Comparison of ENCODE assay signal across 8 cellular contexts in the genomic region with DNA sequence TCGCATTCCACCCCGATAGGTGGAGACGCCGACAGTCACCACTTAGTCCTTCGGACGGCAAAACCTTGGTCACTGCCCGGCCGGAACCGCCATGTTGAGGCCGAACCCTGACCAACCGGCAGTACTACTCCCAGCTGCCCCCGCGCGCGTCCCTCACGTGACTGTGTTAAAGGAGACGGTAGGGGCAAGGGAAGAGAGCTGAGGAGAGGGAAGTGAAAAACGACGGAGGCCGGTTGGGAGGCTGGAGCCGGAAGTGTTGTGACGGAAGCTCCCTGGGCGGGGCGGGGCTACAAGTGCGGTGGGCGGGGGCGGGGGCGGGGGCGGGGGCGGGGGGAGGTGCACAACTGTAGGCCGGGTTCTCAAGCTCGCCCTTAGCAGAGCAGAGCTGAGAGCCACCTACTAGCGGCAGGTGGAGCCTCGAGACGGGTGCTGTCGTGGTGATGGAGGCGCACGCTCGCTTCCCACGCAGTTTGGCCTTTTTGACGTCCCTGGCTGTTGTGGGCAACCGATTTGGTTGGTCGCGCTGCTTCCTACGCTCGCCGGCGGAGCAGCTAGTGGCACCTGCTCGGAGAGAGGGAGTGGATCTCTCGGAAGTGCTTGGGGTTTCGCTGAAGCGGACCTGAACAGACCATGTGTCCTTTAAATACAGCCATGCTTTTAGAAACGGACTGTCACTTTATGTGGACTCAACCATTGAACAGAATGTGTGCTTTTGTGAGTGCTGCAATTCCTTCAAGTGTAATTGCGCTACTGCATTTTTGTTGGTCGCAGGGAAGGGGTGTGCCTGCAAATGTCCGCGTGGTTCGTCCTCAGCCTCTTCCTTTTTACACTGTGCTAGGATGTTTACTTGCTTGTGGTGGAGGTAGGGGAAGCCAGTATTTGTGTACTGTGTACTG. TPM values are rescaled to one million over a fixed set of nuclear protein-coding genes. Genes with fewer than 3 reads are reported as not detected.
DNase-seq lines count a peak whose midpoint lies in the region; ATAC-seq and TF ChIP-seq lines count a peak whose summit lies in the region.

A gene with protein sequence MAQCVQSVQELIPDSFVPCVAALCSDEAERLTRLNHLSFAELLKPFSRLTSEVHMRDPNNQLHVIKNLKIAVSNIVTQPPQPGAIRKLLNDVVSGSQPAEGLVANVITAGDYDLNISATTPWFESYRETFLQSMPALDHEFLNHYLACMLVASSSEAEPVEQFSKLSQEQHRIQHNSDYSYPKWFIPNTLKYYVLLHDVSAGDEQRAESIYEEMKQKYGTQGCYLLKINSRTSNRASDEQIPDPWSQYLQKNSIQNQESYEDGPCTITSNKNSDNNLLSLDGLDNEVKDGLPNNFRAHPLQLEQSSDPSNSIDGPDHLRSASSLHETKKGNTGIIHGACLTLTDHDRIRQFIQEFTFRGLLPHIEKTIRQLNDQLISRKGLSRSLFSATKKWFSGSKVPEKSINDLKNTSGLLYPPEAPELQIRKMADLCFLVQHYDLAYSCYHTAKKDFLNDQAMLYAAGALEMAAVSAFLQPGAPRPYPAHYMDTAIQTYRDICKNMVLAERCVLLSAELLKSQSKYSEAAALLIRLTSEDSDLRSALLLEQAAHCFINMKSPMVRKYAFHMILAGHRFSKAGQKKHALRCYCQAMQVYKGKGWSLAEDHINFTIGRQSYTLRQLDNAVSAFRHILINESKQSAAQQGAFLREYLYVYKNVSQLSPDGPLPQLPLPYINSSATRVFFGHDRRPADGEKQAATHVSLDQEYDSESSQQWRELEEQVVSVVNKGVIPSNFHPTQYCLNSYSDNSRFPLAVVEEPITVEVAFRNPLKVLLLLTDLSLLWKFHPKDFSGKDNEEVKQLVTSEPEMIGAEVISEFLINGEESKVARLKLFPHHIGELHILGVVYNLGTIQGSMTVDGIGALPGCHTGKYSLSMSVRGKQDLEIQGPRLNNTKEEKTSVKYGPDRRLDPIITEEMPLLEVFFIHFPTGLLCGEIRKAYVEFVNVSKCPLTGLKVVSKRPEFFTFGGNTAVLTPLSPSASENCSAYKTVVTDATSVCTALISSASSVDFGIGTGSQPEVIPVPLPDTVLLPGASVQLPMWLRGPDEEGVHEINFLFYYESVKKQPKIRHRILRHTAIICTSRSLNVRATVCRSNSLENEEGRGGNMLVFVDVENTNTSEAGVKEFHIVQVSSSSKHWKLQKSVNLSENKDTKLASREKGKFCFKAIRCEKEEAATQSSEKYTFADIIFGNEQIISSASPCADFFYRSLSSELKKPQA (N-terminal part only) (minus strand): TSS at position 130 of the 896 bp plus-strand sequence. CDS start 364 bp downstream, outside the sequence.

- ATAC-seq in HG03442 (IDR thresholded peaks at IDR 0.05; ENCODE audit: unreplicated experiment) = peak; percentile 83

- peak; percentile 84 for DNase-seq in BJ (ENCODE audit: low read depth)
- DNase-seq in GM19238 (ENCODE audit: insufficient read length, low spot score) = peak; percentile 93
- peak; percentile 94 to 98 for DNase-seq in NCI-H524 (lab: John Stamatoyannopoulos, UW)
- peak; percentile 86 to 90 for DNase-seq in activated CD4-positive, alpha-beta T cell treated with anti-CD3 and anti-CD28 coated beads for 4 hours
- DNase-seq in stimulated activated CD4-positive, alpha-beta T cell treated with anti-CD3 and anti-CD28 coated beads, Interleukin-1b, Interleukin-23, amount 100 ng/mL, for 4 hours (ENCODE audit: low read depth in 2 of 2) = peak; percentile 81 to 82

- CTCF ChIA-PET in BJ (lab: Yijun Ruan, JAX) = interaction anchor here (3.0 kb wide), 1 partner anchor 34 kb away, joined by 8 read pairs; no protein-coding TSS in a partner anchor

- H3K27me3 ChIP-seq in BJ (ENCODE audit: control insufficient read depth, insufficient read depth, low read length) = no peaks in the 10 kb centered on the region
- H3K27me3 ChIP-seq in layer of hippocampus (ENCODE audit: control insufficient read depth, insufficient read depth, low read length) = no peaks in the 10 kb centered on the region

- POLR2A ChIA-PET in BJ (lab: Charles Lee) = no interaction called here

- no peaks in the 10 kb centered on the region for H3K36me3 ChIP-seq in BJ (ENCODE audit: control insufficient read depth, insufficient read depth, low read length)

- TF ChIP-seq CTCF in BJ (IDR thresholded peaks at IDR 0.05; ENCODE audit: insufficient read depth, low read depth, low read length) = no peak

- peak within 1 kb of the TSS; percentile 97 for H3K4me3 ChIP-seq in BJ (ENCODE audit: low read depth, low read length)

- H3K27ac ChIP-seq in cingulate gyrus (ENCODE audit: low read depth, low read length) (peak within 1 kb of the TSS; percentile 91), layer of hippocampus (ENCODE audit: low read depth, low read length) (peak within 1 kb of the TSS; percentile 85)

RNA-seq across cellular contexts. Expression of the gene that starts here (rescaled TPM):
- 30.9 and 39.5 TPM in 2 replicates for polyA plus RNA-seq in BJ (2011; rRNA removed)
- 32.6 and 41.6 TPM in 2 replicates for polyA minus RNA-seq in BJ (2011; rRNA and poly(A)+ RNA removed)

Comparison
In these comparisons a context has a peak if more than half of its experiments do, and no peak if none do; other contexts are left out.
1. Peak in every context shown above with its lines: DNase-seq, ATAC-seq, H3K4me3 ChIP-seq and H3K27ac ChIP-seq.